In genomic region chr2:73877071-73877802, GRCh38 we compare ENCODE assay signal across 14 cellular contexts. TPM values are rescaled to one million over a fixed set of nuclear protein-coding genes. Genes with fewer than 3 reads are reported as not detected.
DNase-seq lines count a peak whose midpoint lies in the region; ATAC-seq and TF ChIP-seq lines count a peak whose summit lies in the region.
"Had no signal": no experiment of that assay in that cellular context is flagged by ENCODE, and none has a peak within 500 bp of the region (broad histone marks: within the 10 kb centered on the region; RNA-seq: fewer than 3 reads in every experiment).

No MANE protein-coding gene starts in this region.

- no peak overlapping the region for H3K4me3 Mint-ChIP-seq in activated naive CD4-positive, alpha-beta T cell treated with anti-CD3 and anti-CD28 coated beads for 36 hours
- H3K4me3 Mint-ChIP-seq: activated T-cell treated with anti-CD3 and anti-CD28 coated beads, Interleukin-2, amount 50 U/mL, for 24 hours; neural crest cell had no signal

- TF ChIP-seq CTCF in heart left ventricle (IDR thresholded peaks at IDR 0.05) (no peak), right atrium auricular region (IDR thresholded peaks at IDR 0.05) (no peak), osteoblast (IDR thresholded peaks at IDR 0.05; ENCODE audit: extremely low read depth, low read depth, low read length) (no peak)

- H3K4me3 ChIP-seq in heart left ventricle = no peak overlapping the region
- H3K4me3 ChIP-seq in right atrium auricular region = no peak overlapping the region
- H3K4me3 ChIP-seq in osteoblast (ENCODE audit: insufficient read depth, low read length) = no peak overlapping the region
- H3K4me3 ChIP-seq: heart right ventricle had no signal

- no peaks in the 10 kb centered on the region for H3K4me1 ChIP-seq in heart left ventricle
- H3K4me1 ChIP-seq in right atrium auricular region = no peaks in the 10 kb centered on the region
- no peaks in the 10 kb centered on the region for H3K4me1 ChIP-seq in osteoblast (ENCODE audit: insufficient read depth, low read length)
- H3K4me1 ChIP-seq: BE2C had no signal

- H3K79me2 ChIP-seq in osteoblast (ENCODE audit: insufficient read depth, low read length) = no peaks in the 10 kb centered on the region

- 59 to 74% (median 69%) methylated on average over 9 of the region's 9 CpGs for WGBS in heart left ventricle, 4 donors

- no peaks in the 10 kb centered on the region for H3K9me3 ChIP-seq in heart left ventricle
- no peaks in the 10 kb centered on the region for H3K9me3 ChIP-seq in right atrium auricular region
- H3K9me3 ChIP-seq in osteoblast (ENCODE audit: low read depth, low read length) = no peaks in the 10 kb centered on the region
- H3K9me3 ChIP-seq: BE2C, heart right ventricle had no signal

- peak; percentile 37 to 60 (median 44) for ATAC-seq in heart left ventricle

- no peak for DNase-seq in heart left ventricle
- DNase-seq in right atrium auricular region (ENCODE audit: low spot score) = no peak
- peak; percentile 16 to 23 for DNase-seq in NCI-H526 (lab: John Stamatoyannopoulos, UW)
- DNase-seq in globus pallidus (ENCODE audit: low spot score) = peak; percentile 13
- no peak for DNase-seq in NCI-H524 treated with DMSO at 0.1 percent for 48 hours (lab: John Stamatoyannopoulos, UW)
- no peak for DNase-seq in osteoblast (ENCODE audit: insufficient read length, low spot score, missing footprints)
- DNase-seq in head of caudate nucleus = no peak
- no peak for DNase-seq in activated naive CD4-positive, alpha-beta T cell treated with anti-CD3 and anti-CD28 coated beads for 36 hours
- DNase-seq: activated T-cell treated with anti-CD3 and anti-CD28 coated beads, Interleukin-2, amount 50 U/mL, for 24 hours; BE2C; heart right ventricle; NCI-H146 had no signal

- intact Hi-C loops in heart left ventricle (cut with DNase I) = no loop called here
- intact Hi-C loops in head of caudate nucleus (cut with DNase I) = no loop called here
- intact Hi-C loops in activated naive CD4-positive, alpha-beta T cell treated with anti-CD3 and anti-CD28 coated beads for 36 hours (cut with micrococcal nuclease) = no loop called here

- H3K27ac ChIP-seq in heart left ventricle (peak overlapping the region in 2 of 12 donors; percentile 73 to 83), right atrium auricular region (no peak overlapping the region), osteoblast (ENCODE audit: low read depth, low read length) (no peak overlapping the region)
- H3K27ac ChIP-seq: heart right ventricle had no signal

- no peaks in the 10 kb centered on the region for H3K36me3 Mint-ChIP-seq in activated naive CD4-positive, alpha-beta T cell treated with anti-CD3 and anti-CD28 coated beads for 36 hours (ENCODE audit: low read depth)

- H3K9me3 Mint-ChIP-seq in activated naive CD4-positive, alpha-beta T cell treated with anti-CD3 and anti-CD28 coated beads for 36 hours = no peaks in the 10 kb centered on the region
- H3K9me3 Mint-ChIP-seq: activated T-cell treated with anti-CD3 and anti-CD28 coated beads, Interleukin-2, amount 50 U/mL, for 24 hours; neural crest cell had no signal

- H3K27ac Mint-ChIP-seq in activated naive CD4-positive, alpha-beta T cell treated with anti-CD3 and anti-CD28 coated beads for 36 hours = no peak overlapping the region
- H3K27ac Mint-ChIP-seq: activated T-cell treated with anti-CD3 and anti-CD28 coated beads, Interleukin-2, amount 50 U/mL, for 24 hours had no signal

- no peak overlapping the region for H2AFZ ChIP-seq in osteoblast (ENCODE audit: low read length)

- no peaks in the 10 kb centered on the region for H3K27me3 Mint-ChIP-seq in activated naive CD4-positive, alpha-beta T cell treated with anti-CD3 and anti-CD28 coated beads for 36 hours (ENCODE audit: low read depth)
- H3K27me3 Mint-ChIP-seq: activated T-cell treated with anti-CD3 and anti-CD28 coated beads, Interleukin-2, amount 50 U/mL, for 24 hours had no signal

- H3K4me2 ChIP-seq in osteoblast (ENCODE audit: insufficient read depth, low read length) = no peak overlapping the region

- H3K36me3 ChIP-seq in heart left ventricle (no peaks in the 10 kb centered on the region), right atrium auricular region (no peaks in the 10 kb centered on the region), osteoblast (ENCODE audit: insufficient read depth, low read length) (no peaks in the 10 kb centered on the region)
- H3K36me3 ChIP-seq: BE2C, heart right ventricle had no signal

- peaks cover 3% of the 10 kb centered on the region for H3K4me1 Mint-ChIP-seq in activated naive CD4-positive, alpha-beta T cell treated with anti-CD3 and anti-CD28 coated beads for 36 hours (ENCODE audit: low read depth)
- H3K4me1 Mint-ChIP-seq: neural crest cell had no signal

- CTCF ChIA-PET in activated naive CD4-positive, alpha-beta T cell treated with anti-CD3 and anti-CD28 coated beads for 36 hours (lab: Charles Lee) = no interaction called here

- no peaks in the 10 kb centered on the region for H4K20me1 ChIP-seq in osteoblast (ENCODE audit: insufficient read depth, low read length)

- TF ChIP-seq POLR2A in heart left ventricle (IDR thresholded peaks at IDR 0.05) = no peak

- no peaks in the 10 kb centered on the region for H3K27me3 ChIP-seq in heart left ventricle
- no peaks in the 10 kb centered on the region for H3K27me3 ChIP-seq in right atrium auricular region
- peaks cover 25% of the 10 kb centered on the region for H3K27me3 ChIP-seq in osteoblast (ENCODE audit: insufficient read depth, low read length)
- H3K27me3 ChIP-seq: BE2C had no signal

RNA-seq across cellular contexts. Expression of gene ACTG2, which starts 15.6 kb away (rescaled TPM):
- 10 to 100 TPM in 1 of 9 donors, 1 to 10 TPM in 8; 1.3 to 10.5 (median 3.1) TPM for total RNA-seq in heart left ventricle
- polyA plus RNA-seq in heart left ventricle = 1 to 10 TPM; 4.2 to 4.4 TPM
- 10 to 100 TPM in 1 of 2 donors, 1 to 10 TPM in 1; 3.7 to 23.8 TPM for total RNA-seq in right atrium auricular region
- total RNA-seq in osteoblast = 0.72 TPM in 1 of 2 replicates, not detected in the other
- total RNA-seq in activated naive CD4-positive, alpha-beta T cell treated with anti-CD3 and anti-CD28 coated beads for 36 hours = not detected
- total RNA-seq: neural crest cell; T-helper 2 cell treated with Interferon-gamma antibody and Interleukin-4, amounts not matched to agents 100 ng/mL and 5 ng/mL, for 36 hours had no signal

RNA-seq across cellular contexts. Expression of gene STAMBP, which starts 48.5 kb away (rescaled TPM):
- total RNA-seq in heart left ventricle (10 to 100 TPM; 27.2 to 38.0 (median 34.4) TPM), right atrium auricular region (10 to 100 TPM; 23.3 to 37.3 TPM), osteoblast (23.2 and 23.3 TPM in 2 replicates)
- 10 to 100 TPM; 13.2 to 29.2 TPM for polyA plus RNA-seq in heart left ventricle
- 10 to 100 TPM; 80.5 to 80.7 TPM for total RNA-seq in activated naive CD4-positive, alpha-beta T cell treated with anti-CD3 and anti-CD28 coated beads for 36 hours

RNA-seq across cellular contexts. Expression of gene DGUOK, which starts 49.4 kb away (rescaled TPM):
- total RNA-seq in heart left ventricle (10 to 100 TPM; 22.6 to 32.1 (median 24.3) TPM), right atrium auricular region (10 to 100 TPM; 33.7 to 36.2 TPM), osteoblast (40.7 and 46.0 TPM in 2 replicates)
- 10 to 100 TPM; 34.9 to 49.2 TPM for polyA plus RNA-seq in heart left ventricle
- total RNA-seq in activated naive CD4-positive, alpha-beta T cell treated with anti-CD3 and anti-CD28 coated beads for 36 hours = 100 to 1,000 TPM; 112 to 115 TPM

Comparison
In these comparisons a context has a peak if more than half of its experiments do, and no peak if none do; other contexts are left out.
1. DNase-seq: peak in NCI-H526 (2 of 2) and globus pallidus (single experiment); none in heart left ventricle (0 of 5), right atrium auricular region (single experiment), NCI-H524 treated with DMSO at 0.1 percent for 48 hours (single experiment), osteoblast (single experiment), head of caudate nucleus (0 of 42) and activated naive CD4-positive, alpha-beta T cell treated with anti-CD3 and anti-CD28 coated beads for 36 hours (single experiment).